In genomic region chr13:42594577-42595571, GRCh38 we compare ENCODE assay signal across 8 cellular contexts. TPM values are rescaled to one million over a fixed set of nuclear protein-coding genes. Genes with fewer than 3 reads are reported as not detected.
DNase-seq lines count a peak whose midpoint lies in the region; ATAC-seq and TF ChIP-seq lines count a peak whose summit lies in the region.

No MANE protein-coding gene starts in this region.

- no peak overlapping the region for H3K4me3 ChIP-seq in HAP-1
- H3K4me3 ChIP-seq in choroid plexus epithelial cell (ENCODE audit: low read depth, low read length), result no peak overlapping the region

- TF ChIP-seq CTCF in choroid plexus epithelial cell (conservative IDR thresholded peaks at IDR 0.05; ENCODE audit: low read depth, low read length), result peak; percentile 81

- DNase-seq in COR-L47 (lab: John Stamatoyannopoulos, UW) (peak; percentile 63), HAP-1 (ENCODE audit: low spot score in 2 of 2) (peak; percentile 71 to 77), NCI-H2107 treated with DMSO at 0.1 percent for 48 hours (lab: John Stamatoyannopoulos, UW; ENCODE audit: unreplicated experiment) (peak; percentile 74), choroid plexus epithelial cell (ENCODE audit: low read depth) (peak; percentile 96), left lobe of liver (ENCODE audit: low spot score) (peak; percentile 69)
- DNase-seq in activated CD4-positive, CD25-positive, alpha-beta regulatory T cell treated with anti-CD3 and anti-CD28 coated beads, Interleukin-2, amount 50 U/mL, for 16 hours (ENCODE audit: low read depth, low spot score), result peak; percentile 19
- peak in 2 of 3 experiments; percentile 19 to 28 for DNase-seq in stimulated activated CD4-positive, alpha-beta T cell treated with anti-CD3 and anti-CD28 coated beads, TNF-alpha, amount 100 ng/mL, for 4 hours (ENCODE audit: low read depth in 3 of 3)

- no peaks in the 10 kb centered on the region; the same call in 1 of the 2 replicates for H3K27me3 ChIP-seq in HAP-1 (ENCODE audit: low read depth)

- in situ Hi-C loops in HAP-1 (cut with MboI; ENCODE audit: low sequenced_read_pairs), result no loop called here

- H3K4me1 ChIP-seq in HAP-1, result peaks cover 20% of the 10 kb centered on the region

- no peaks in the 10 kb centered on the region for H3K9me3 ChIP-seq in HAP-1

- ATAC-seq in left lobe of liver (peak; percentile 97), HG02970 (IDR thresholded peaks at IDR 0.05; ENCODE audit: low FRiP score, unreplicated experiment) (no peak)

- H3K36me3 ChIP-seq in HAP-1 (replicated peaks), result no peaks in the 10 kb centered on the region

RNA-seq across cellular contexts. Expression of gene TNFSF11, which starts 20.9 kb away (rescaled TPM):
- 0.38 TPM for total RNA-seq in left lobe of liver

Comparison
In these comparisons a context has a peak if more than half of its experiments do, and no peak if none do; other contexts are left out.
1. DNase-seq: peak in every context shown above with its lines; median percentile 96 in choroid plexus epithelial cell; 74 in HAP-1; 74 in NCI-H2107 treated with DMSO at 0.1 percent for 48 hours; 69 in left lobe of liver; 63 in COR-L47; 24 in stimulated activated CD4-positive, alpha-beta T cell treated with anti-CD3 and anti-CD28 coated beads, TNF-alpha, amount 100 ng/mL, for 4 hours; 19 in activated CD4-positive, CD25-positive, alpha-beta regulatory T cell treated with anti-CD3 and anti-CD28 coated beads, Interleukin-2, amount 50 U/mL, for 16 hours.